5 cellular contexts compared by ENCODE assay signal in genomic region chr12:130522244-130522834, GRCh38.
"Had no signal": no experiment of that assay in that cellular context is flagged by ENCODE, and none has a peak within 500 bp of the region (broad histone marks: within the 10 kb centered on the region; RNA-seq: fewer than 3 reads in every experiment).

No MANE protein-coding gene starts in this region.

- H3K4me3 ChIP-seq: K562 had no signal

- ATAC-seq: HepG2, K562 had no signal

- H3K27ac Mint-ChIP-seq: IgD-negative memory B cell had no signal

- H3K27ac ChIP-seq: HL-60 had no signal

- DNase-seq: IMR-90 had no signal

- H3K36me3 Mint-ChIP-seq: IgD-negative memory B cell had no signal

- H3K4me1 Mint-ChIP-seq: IgD-negative memory B cell had no signal

- H3K4me3 Mint-ChIP-seq: IgD-negative memory B cell had no signal
